Comparison of ENCODE assay signal across 12 cellular contexts in genomic region chr4:152556283-152556682, GRCh38. TPM values are rescaled to one million over a fixed set of nuclear protein-coding genes. Genes with fewer than 3 reads are reported as not detected.
DNase-seq lines count a peak whose midpoint lies in the region; ATAC-seq, FAIRE-seq and TF ChIP-seq lines count a peak whose summit lies in the region.
"Had no signal": no experiment of that assay in that cellular context is flagged by ENCODE, and none has a peak within 500 bp of the region (broad histone marks: within the 10 kb centered on the region; RNA-seq: fewer than 3 reads in every experiment).

No MANE protein-coding gene starts in this region.

- H3K9ac ChIP-seq in GM12878 (ENCODE audit: control insufficient read depth, insufficient read depth, low read length): peak overlapping the region; percentile 37

- H3K27me3 ChIP-seq in ACC112 (ENCODE audit: insufficient read depth, low read length) (no peaks in the 10 kb centered on the region), GM12878 (replicated peaks in 1 of 2; ENCODE audit: control insufficient read depth in 2 of 2, insufficient read depth in 2 of 2, low read length in 1 of 2) (no peaks in the 10 kb centered on the region)

- intact Hi-C loops in OCI-LY7 (cut with micrococcal nuclease; ENCODE audit: unreplicated experiment): no loop called here
- intact Hi-C loops in GM12878 (cut with micrococcal nuclease; ENCODE audit: unreplicated experiment): no loop called here

- H3K79me2 ChIP-seq in ACC112 (ENCODE audit: control insufficient read depth, insufficient read depth, low read length, unreplicated experiment) (no peaks in the 10 kb centered on the region), OCI-LY7 (ENCODE audit: insufficient read depth, low read depth, low read length) (no peaks in the 10 kb centered on the region), GM12878 (ENCODE audit: control insufficient read depth, insufficient read depth, low read length) (peaks cover 4% of the 10 kb centered on the region; the same call in 1 of the 2 replicates)

- H3K36me3 ChIP-seq in ACC112 (ENCODE audit: insufficient read depth, low read length): no peaks in the 10 kb centered on the region
- no peaks in the 10 kb centered on the region for H3K36me3 ChIP-seq in OCI-LY7 (ENCODE audit: insufficient read depth, low read length)
- no peaks in the 10 kb centered on the region for H3K36me3 ChIP-seq in GM12878 (ENCODE audit: control insufficient read depth in 2 of 2, insufficient read depth in 2 of 2, low read length in 1 of 2)

- TF ChIP-seq CTCF in GM12864 (IDR thresholded peaks at IDR 0.05; ENCODE audit: low read depth, low read length, missing control alignments) (no peak), OCI-LY7 (conservative IDR thresholded peaks at IDR 0.05; ENCODE audit: low read length) (no peak), GM12878 (IDR thresholded peaks at IDR 0.05 in 2 of 3, conservative IDR thresholded peaks at IDR 0.05 in 1 of 3; ENCODE audit: control insufficient read depth in 2 of 3, extremely low read depth in 1 of 3, insufficient read depth in 1 of 3, low read depth in 3 of 3, low read length in 3 of 3) (no peak)

- H3K4me1 ChIP-seq in ACC112 (ENCODE audit: control insufficient read depth, insufficient read depth, low read length, unreplicated experiment) (no peaks in the 10 kb centered on the region), OCI-LY7 (ENCODE audit: insufficient read depth, low read length, poor library complexity, severe bottlenecking) (peaks cover 65% of the 10 kb centered on the region), GM12878 (ENCODE audit: control insufficient read depth, insufficient read depth, low read length) (peaks cover 81% of the 10 kb centered on the region)

- H3K4me2 ChIP-seq in OCI-LY7 (ENCODE audit: low read length) (peak overlapping the region; percentile 84), GM12878 (ENCODE audit: control insufficient read depth, insufficient read depth) (peak overlapping the region; percentile 45)

- 9% methylated on average over 5 of the region's 5 CpGs for WGBS in GM12878 (ENCODE audit: insufficient coverage, insufficient replicate concordance, low lambda C conversion rate, missing lambda C conversion rate)

- H3K9me3 ChIP-seq in OCI-LY7 (ENCODE audit: low read length) (no peaks in the 10 kb centered on the region), GM12878 (replicated peaks; ENCODE audit: control insufficient read depth, insufficient read depth, low read length) (no peaks in the 10 kb centered on the region; the same call in 2 of the 3 replicates)

- RAD21 ChIA-PET in GM12878 (lab: Charles Lee; ENCODE audit: unreplicated experiment): interaction anchor here (0.8 to 8.0 kb wide), 7 partner anchors 16 to 85 kb away, joined by 3 to 126 read pairs (median 4); partner anchors contain the start of gene FBXW7

- TF ChIP-seq POLR2A in GM12878 (IDR thresholded peaks at IDR 0.05; ENCODE audit: low read depth, low read length): no peak

- SMC1A ChIA-PET in GM12878 (lab: Charles Lee; ENCODE audit: uncharacterized antibody, unreplicated experiment): interaction anchor here (1.4 to 11.2 kb wide), 6 partner anchors 14 to 84 kb away, joined by 3 to 231 read pairs (median 60); partner anchors contain the start of gene FBXW7

- no peaks in the 10 kb centered on the region for H4K20me1 ChIP-seq in OCI-LY7 (ENCODE audit: insufficient read depth, low read length)
- no peaks in the 10 kb centered on the region for H4K20me1 ChIP-seq in GM12878 (ENCODE audit: control insufficient read depth, insufficient read depth)

- no peak for FAIRE-seq in GM12878 (lab: Jason Lieb, UNC)

- no peak for ATAC-seq in GM12878

- CTCF ChIA-PET in OCI-LY7 (lab: Charles Lee; ENCODE audit: unreplicated experiment) (interaction anchor here (0.5 kb wide), 1 partner anchor 72 kb away, joined by 3 read pairs; no protein-coding TSS in a partner anchor), GM12878 (lab: Yijun Ruan, JAX) (interaction anchor here (0.9 to 2.5 kb wide), 4 partner anchors 22 to 84 kb away, joined by 3 to 13 read pairs (median 4); no protein-coding TSS in a partner anchor)

- no peak for TF ChIP-seq EP300 in GM12878 (IDR thresholded peaks at IDR 0.05; ENCODE audit: borderline replicate concordance in 1 of 2, control insufficient read depth in 1 of 2, low read depth in 2 of 2, low read length in 2 of 2)

- H3K4me3 ChIP-seq in ACC112 (ENCODE audit: low read depth, low read length): peak overlapping the region; percentile 46; the same call in 1 of the 2 replicates
- H3K4me3 ChIP-seq in GM12864 (ENCODE audit: low read depth, low read length): peak overlapping the region; percentile 18; the same call in 1 of the 2 replicates
- peak overlapping the region; percentile 65 for H3K4me3 ChIP-seq in OCI-LY7 (ENCODE audit: low read depth, low read length, poor library complexity, severe bottlenecking)
- H3K4me3 ChIP-seq in GM12878: peak overlapping the region; percentile 22

- H3K9me2 ChIP-seq in OCI-LY7 (ENCODE audit: insufficient read depth, low read length): no peaks in the 10 kb centered on the region

- TF ChIP-seq RAD21 in GM12878 (IDR thresholded peaks at IDR 0.05; ENCODE audit: insufficient read depth, low read depth, low read length): no peak

- BruUV-seq in OCI-LY7 (replicated peaks; lab: Mats Ljungman, UMichigan) (no TSS peak), GM12878 (replicated peaks; lab: Mats Ljungman, UMichigan) (no TSS peak)

- in situ Hi-C loops in GM12878 (cut with MboI): no loop called here

- H3K27ac ChIP-seq in ACC112 (ENCODE audit: low read depth, low read length) (no peak overlapping the region), OCI-LY7 (ENCODE audit: low read depth, low read length, poor library complexity, severe bottlenecking) (peak overlapping the region; percentile 46), GM12878 (ENCODE audit: control insufficient read depth, insufficient read depth) (peak overlapping the region; percentile 83)

- peak overlapping the region; percentile 73 for H2AFZ ChIP-seq in ACC112 (ENCODE audit: low read length, unreplicated experiment)
- peak overlapping the region; percentile 99 for H2AFZ ChIP-seq in OCI-LY7 (ENCODE audit: low read length)
- H2AFZ ChIP-seq in GM12878 (ENCODE audit: control insufficient read depth, low read depth, low read length): peak overlapping the region; percentile 79

- no peak for DNase-seq in GM12864 (ENCODE audit: low read depth)
- peak; percentile 67 for DNase-seq in OCI-LY7 (ENCODE audit: low spot score)
- DNase-seq in GM12878 (ENCODE audit: low read depth, low spot score): no peak
- DNase-seq in retina: no peak
- no peak for DNase-seq in AG08396 (ENCODE audit: low spot score)
- no peak for DNase-seq in HK-2 (ENCODE audit: unreplicated experiment)
- DNase-seq in KG1 (lab: John Stamatoyannopoulos, UW): no peak
- DNase-seq: activated CD4-positive, alpha-beta T cell treated with anti-CD3 and anti-CD28 coated beads for 4 hours; EL; GOT3; stimulated activated CD4-positive, alpha-beta T cell treated with anti-CD3 and anti-CD28 coated beads, Interleukin-1b, Interleukin-23, amount 100 ng/mL, for 48 hours had no signal

- POLR2A ChIA-PET in OCI-LY7 (lab: Charles Lee): interaction anchor here (0.6 to 7.7 kb wide), 13 partner anchors 10 to 473 kb away, joined by 3 to 91 read pairs (median 4); partner anchors contain the start of gene FBXW7
- POLR2A ChIA-PET in GM12878 (lab: Charles Lee): interaction anchor here (1.0 to 11.3 kb wide), 2 partner anchors 17 to 21 kb away, joined by 3 to 228 read pairs; partner anchors contain the start of gene FBXW7

TF ChIP-seq in GM12878, 131 proteins besides CTCF, POLR2A, EP300 and RAD21 (continues in another document):
- no peak for TF ChIP-seq JUND (IDR thresholded peaks at IDR 0.05; ENCODE audit: low read depth, low read length)
- TF ChIP-seq REST (IDR thresholded peaks at IDR 0.05; ENCODE audit: low read depth, low read length): no peak

RNA-seq across cellular contexts. Expression of gene FBXW7, which starts 20.4 kb away (rescaled TPM):
- total RNA-seq in OCI-LY7 (2014; rRNA removed; shearing (Covaris generic)): 58.8 and 97.7 TPM in 2 replicates
- total RNA-seq in OCI-LY7 (2022) (97.3 and 102 TPM in 2 replicates), GM12878 (2014; rRNA removed) (56.4 and 73.7 TPM in 2 replicates), GM12878 (2014; rRNA removed; fragmentation: Illumina TruSeq; extraction: Trizol) (118 and 122 TPM in 2 replicates), GM12878 (2021) (60.4 and 61.3 TPM in 2 replicates)
- 401 and 420 TPM in 2 replicates for total RNA-seq in GM12878 (2013; cell fraction: nucleolus; rRNA removed)
- polyA plus RNA-seq in GM12878 (2011; ENCODE audit: low read depth): 43.9 TPM
- polyA plus RNA-seq in GM12878 (2011; rRNA removed) (51.9 and 67.4 TPM in 2 replicates), GM12878 (2014; fragmentation: Illumina TruSeq; extraction: Trizol) (55.8 and 82.0 TPM in 2 replicates), GM12878 (2014; fragmentation: Nextera tagmentation; extraction: Ambion mirVana) (10 to 100 TPM; 40.2 to 42.5 TPM), GM12878 (2014; rRNA removed) (34.6 and 42.0 TPM in 2 replicates), GM12878 (2016; fragmentation: Nextera tagmentation; extraction: Ambion mirVana) (10 to 100 TPM; 35.8 to 37.4 TPM)
- 14.5 and 19.1 TPM in 2 replicates for polyA plus RNA-seq in GM12878 (2011; cell fraction: cytosol; rRNA removed)
- polyA plus RNA-seq in GM12878 (2011; cell fraction: nucleus; rRNA removed): 95.0 and 104 TPM in 2 replicates
- 48.5 and 61.3 TPM in 2 replicates for polyA plus RNA-seq in GM12878 (2012)
- polyA minus RNA-seq in GM12878 (2011; rRNA and poly(A)+ RNA removed): 87.7 and 134 TPM in 2 replicates
- polyA minus RNA-seq in GM12878 (2011; cell fraction: cytosol; rRNA and poly(A)+ RNA removed): 21.4 and 22.9 TPM in 2 replicates
- polyA minus RNA-seq in GM12878 (2011; cell fraction: nucleus; rRNA and poly(A)+ RNA removed): 101 and 142 TPM in 2 replicates
